ENCODE assay signal across 8 cellular contexts in genomic region chr11:911031-911889, GRCh38. TPM values are rescaled to one million over a fixed set of nuclear protein-coding genes. Genes with fewer than 3 reads are reported as not detected.
DNase-seq lines count a peak whose midpoint lies in the region; ATAC-seq and TF ChIP-seq lines count a peak whose summit lies in the region.

No MANE protein-coding gene starts in this region.

- peaks cover 0 to 24% (median 16%) of the 10 kb centered on the region in 9 donors for H3K4me1 ChIP-seq in heart right ventricle
- peaks cover 4% of the 10 kb centered on the region for H3K4me1 ChIP-seq in rectal smooth muscle tissue (ENCODE audit: control insufficient read depth, insufficient read depth, low read length)

- peak overlapping the region; percentile 47 for H3K9ac ChIP-seq in rectal smooth muscle tissue (ENCODE audit: low read length)

- peak; percentile 73 for TF ChIP-seq POLR2A in GM15510 (IDR thresholded peaks at IDR 0.05; ENCODE audit: borderline replicate concordance, extremely low read depth, insufficient read length)

- H3K27me3 ChIP-seq in heart right ventricle (no peaks in the 10 kb centered on the region), rectal smooth muscle tissue (ENCODE audit: control insufficient read depth, insufficient read depth, low read length) (no peaks in the 10 kb centered on the region)

- H3K27ac ChIP-seq in heart right ventricle (peak overlapping the region; percentile 72 to 99 (median 96)), rectal smooth muscle tissue (ENCODE audit: low read depth, low read length) (peak overlapping the region; percentile 92)

- H3K36me3 ChIP-seq in heart right ventricle (peaks cover 0 to 15% (median 0%) of the 10 kb centered on the region in 9 donors), rectal smooth muscle tissue (ENCODE audit: control insufficient read depth, insufficient read depth, low read length) (no peaks in the 10 kb centered on the region)

- H3K4me3 ChIP-seq in HFF-Myc (replicated peaks; ENCODE audit: low read depth, low read length) (peak overlapping the region; percentile 89), heart right ventricle (peak overlapping the region; percentile 50 to 99 (median 90)), rectal smooth muscle tissue (ENCODE audit: low read length) (peak overlapping the region; percentile 82)

- WGBS in heart right ventricle, 2 donors: 3 to 4% methylated on average over 53 to 68 of the region's 68 CpGs

- no peaks in the 10 kb centered on the region for H3K9me3 ChIP-seq in heart right ventricle

- DNase-seq in HFF-Myc (ENCODE audit: extremely low read depth, low read depth): no peak
- DNase-seq in NCI-H2227 (lab: John Stamatoyannopoulos, UW; ENCODE audit: unreplicated experiment): peak; percentile 80
- DNase-seq in activated T-helper 9 cell treated with anti-CD3 and anti-CD28 coated beads, Interleukin-2, amount 50 U/mL, for 16 hours (ENCODE audit: low read depth): peak; percentile 27
- DNase-seq in heart right ventricle: peak; percentile 41 to 58
- no peak for DNase-seq in hippocampal formation (lab: John Stamatoyannopoulos, UW)
- DNase-seq in cerebellar cortex (ENCODE audit: low spot score): no peak

- TF ChIP-seq CTCF in HFF-Myc (IDR thresholded peaks at IDR 0.05; ENCODE audit: low read depth, low read length, missing control alignments) (no peak), heart right ventricle (IDR thresholded peaks at IDR 0.05) (peak in 3 of 9 donors; percentile 16 to 31 (median 23))

- intact Hi-C loops in heart right ventricle (cut with DNase I): loop anchor here in 1 of 10 donors (5.0 kb wide), 1 partner anchor 64 kb away; no protein-coding TSS in a partner anchor

- peak; percentile 23 to 64 (median 38) for ATAC-seq in heart right ventricle

RNA-seq across cellular contexts. Expression of gene CHID1, which starts 0.7 kb away (rescaled TPM):
- 10 to 100 TPM; 47.9 to 75.2 (median 62.4) TPM for total RNA-seq in heart right ventricle
- 10 to 100 TPM; 40.1 to 53.5 TPM for polyA plus RNA-seq in heart right ventricle

RNA-seq across cellular contexts. Expression of gene AP2A2, which starts 14.4 kb away (rescaled TPM):
- total RNA-seq in heart right ventricle: 10 to 100 TPM; 28.9 to 58.4 (median 38.8) TPM
- 10 to 100 TPM; 24.3 to 27.9 TPM for polyA plus RNA-seq in heart right ventricle

Comparison
In these comparisons a context has a peak if more than half of its experiments do, and no peak if none do; other contexts are left out.
1. DNase-seq: peak in NCI-H2227 (single experiment), activated T-helper 9 cell treated with anti-CD3 and anti-CD28 coated beads, Interleukin-2, amount 50 U/mL, for 16 hours (single experiment) and heart right ventricle (2 of 2); none in HFF-Myc (single experiment), hippocampal formation (0 of 2) and cerebellar cortex (single experiment).
2. Peak in every context shown above with its lines, with median percentiles within 50 percentile points of each other: H3K4me3 ChIP-seq.